In the genomic region with DNA sequence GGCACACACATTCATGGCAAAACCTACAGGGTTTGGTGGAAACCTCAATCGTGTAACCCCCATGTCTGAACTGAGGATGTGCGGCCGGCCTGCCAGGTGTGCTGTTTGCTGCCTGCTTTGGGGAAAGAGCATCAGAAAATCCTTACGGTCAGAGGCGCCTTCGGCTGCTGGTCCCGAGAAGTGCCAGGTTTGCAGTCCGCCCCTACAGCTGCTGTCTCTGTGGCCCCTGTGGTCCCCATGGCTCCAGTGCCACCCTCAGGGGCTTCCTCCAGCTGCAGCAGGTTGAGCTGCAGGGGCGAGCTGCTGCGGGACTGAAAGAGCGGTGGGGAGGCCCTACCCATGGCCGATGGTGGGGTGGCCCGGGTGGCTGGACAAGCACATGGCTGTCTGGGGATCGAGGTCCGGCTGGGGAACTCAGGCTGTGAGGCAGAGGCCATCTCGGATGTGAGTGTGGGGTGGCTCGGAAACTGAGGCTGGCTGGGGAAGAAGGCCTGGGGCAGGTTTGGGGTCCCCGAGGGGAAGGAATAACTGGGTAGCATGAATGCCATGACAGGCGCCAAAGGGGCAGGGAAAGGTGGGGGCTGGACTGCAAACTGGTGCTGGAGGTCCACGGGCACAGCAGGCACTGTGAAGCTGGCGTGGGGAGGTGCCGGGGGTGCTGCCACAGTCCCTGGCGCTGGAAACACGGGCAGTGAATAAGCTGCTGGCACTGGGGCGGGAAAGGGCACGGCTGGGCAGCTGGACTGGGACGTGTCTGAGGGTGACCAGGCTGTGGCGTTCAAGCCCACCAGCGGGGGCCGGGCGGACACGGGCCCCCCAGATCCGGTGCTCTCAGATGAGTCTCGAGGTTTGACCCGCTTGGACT, we compare ENCODE assay signal across 27 cellular contexts.
"Had no signal": no experiment of that assay in that cellular context is flagged by ENCODE, and none has a peak within 500 bp of the region (broad histone marks: within the 10 kb centered on the region; RNA-seq: fewer than 3 reads in every experiment).

No MANE protein-coding gene starts in this region.

- H3K4me3 ChIP-seq: Peyer's patch, SJSA1 had no signal

- DNase-seq: activated CD4-positive, alpha-beta memory T cell treated with anti-CD3 and anti-CD28 coated beads for 36 hours; activated CD4-positive, alpha-beta T cell treated with anti-CD3 and anti-CD28 coated beads, Interleukin-2, amount 10 ng/mL, durations not matched to agents 24 days and 14 days; activated CD4-positive, CD25-positive, alpha-beta regulatory T cell treated with anti-CD3 and anti-CD28 coated beads, Interleukin-2, amount 50 U/mL, for 72 hours; activated CD8-positive, alpha-beta memory T cell treated with anti-CD3 and anti-CD28 coated beads for 24 hours; activated effector memory CD4-positive, alpha-beta T cell treated with anti-CD3 and anti-CD28 coated beads, Interleukin-2, amount 50 U/mL, for 16 hours; activated naive CD4-positive, alpha-beta T cell treated with Interleukin-2 at 50 U/mL for 16 hours; activated naive CD8-positive, alpha-beta T cell treated with anti-CD3 and anti-CD28 coated beads for 36 hours; activated T-cell treated with anti-CD3 and anti-CD28 coated beads, Interleukin-2, amount 50 U/mL, for 4 hours; caudate nucleus; KG1; NCI-H1048; NCI-H146; NCI-H187 treated with DMSO at 0.1 percent for 48 hours; NCI-H2081 treated with DMSO at 0.1 percent for 48 hours; NCI-H446 treated with DMSO at 0.1 percent for 48 hours; NCI-H526; NCI-H774; NK-92 treated with Interleukin-12 subunit alpha and Interleukin-12 subunit beta, amount 100 ng/mL, for 24 hours; SHP77; T-helper 9 cell had no signal

- H3K36me3 Mint-ChIP-seq: IgD-negative memory B cell, WTC11 had no signal

- H3K27me3 ChIP-seq: Peyer's patch, SJSA1 had no signal

- H3K4me1 ChIP-seq: Peyer's patch, SJSA1 had no signal

- H3K27ac Mint-ChIP-seq: activated CD4-positive, alpha-beta memory T cell treated with anti-CD3 and anti-CD28 coated beads for 36 hours; activated CD4-positive, alpha-beta T cell treated with anti-CD3 and anti-CD28 coated beads, Interleukin-2, amount 10 ng/mL, durations not matched to agents 24 days and 14 days; activated naive CD8-positive, alpha-beta T cell treated with anti-CD3 and anti-CD28 coated beads for 36 hours; T-helper 1 cell treated with Interleukin-12 subunit alpha and Interleukin-12 subunit beta and Interleukin-4 antibody, amounts not matched to agents 30 μg/mL and 1 μg/mL, for 36 hours; WTC11 had no signal

- H3K4me3 Mint-ChIP-seq: activated CD4-positive, alpha-beta memory T cell treated with anti-CD3 and anti-CD28 coated beads for 36 hours; activated CD4-positive, alpha-beta T cell treated with anti-CD3 and anti-CD28 coated beads, Interleukin-2, amount 10 ng/mL, durations not matched to agents 24 days and 14 days; activated naive CD8-positive, alpha-beta T cell treated with anti-CD3 and anti-CD28 coated beads for 36 hours; activated T-cell treated with anti-CD3 and anti-CD28 coated beads, Interleukin-2, amount 50 U/mL, for 4 hours; IgD-negative memory B cell; T-helper 1 cell treated with Interleukin-12 subunit alpha and Interleukin-12 subunit beta and Interleukin-4 antibody, amounts not matched to agents 30 μg/mL and 1 μg/mL, for 36 hours; WTC11 had no signal

- H3K27me3 Mint-ChIP-seq: activated CD4-positive, alpha-beta memory T cell treated with anti-CD3 and anti-CD28 coated beads for 36 hours; activated CD4-positive, alpha-beta T cell treated with anti-CD3 and anti-CD28 coated beads, Interleukin-2, amount 10 ng/mL, durations not matched to agents 24 days and 14 days; activated naive CD8-positive, alpha-beta T cell treated with anti-CD3 and anti-CD28 coated beads for 36 hours; IgD-negative memory B cell had no signal

- H3K4me1 Mint-ChIP-seq: activated CD4-positive, alpha-beta T cell treated with anti-CD3 and anti-CD28 coated beads, Interleukin-2, amount 10 ng/mL, durations not matched to agents 24 days and 14 days; activated naive CD8-positive, alpha-beta T cell treated with anti-CD3 and anti-CD28 coated beads for 36 hours; IgD-negative memory B cell had no signal

- H3K27ac ChIP-seq: Peyer's patch, RWPE1, SJSA1 had no signal

- H3K9me3 ChIP-seq: Peyer's patch, SJSA1 had no signal

- ATAC-seq: activated T-cell treated with anti-CD3 and anti-CD28 coated beads, Interleukin-2, amount 50 U/mL, for 4 hours; SK-N-SH treated with all-trans-retinoic acid at 6 μM for 48 hours; WTC11 had no signal

- H3K9me3 Mint-ChIP-seq: activated CD4-positive, alpha-beta memory T cell treated with anti-CD3 and anti-CD28 coated beads for 36 hours; activated CD4-positive, alpha-beta T cell treated with anti-CD3 and anti-CD28 coated beads, Interleukin-2, amount 10 ng/mL, durations not matched to agents 24 days and 14 days; activated naive CD8-positive, alpha-beta T cell treated with anti-CD3 and anti-CD28 coated beads for 36 hours; activated T-cell treated with anti-CD3 and anti-CD28 coated beads, Interleukin-2, amount 50 U/mL, for 4 hours; IgD-negative memory B cell; T-helper 1 cell treated with Interleukin-12 subunit alpha and Interleukin-12 subunit beta and Interleukin-4 antibody, amounts not matched to agents 30 μg/mL and 1 μg/mL, for 36 hours; WTC11 had no signal
